Comparison of ENCODE assay signal across 13 cellular contexts in the genomic region with DNA sequence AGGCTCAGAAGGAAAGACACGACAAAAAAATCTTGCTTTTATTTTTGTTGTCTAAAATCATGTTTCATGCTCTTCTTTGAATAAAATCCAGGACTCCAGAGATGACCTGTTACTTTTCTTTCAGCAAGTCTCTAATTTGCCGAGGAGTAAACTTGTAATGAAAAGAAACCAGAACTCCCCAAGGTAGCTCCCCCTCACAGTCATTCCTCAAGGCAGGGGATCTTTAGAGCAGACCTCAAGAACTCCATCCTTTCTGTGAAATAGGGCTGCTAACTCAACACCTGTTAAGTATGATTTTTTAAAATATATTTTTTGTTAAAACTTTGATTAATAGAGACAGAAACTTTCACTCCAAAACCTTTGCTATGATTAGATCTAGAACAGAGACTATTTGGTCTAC.
DNase-seq lines count a peak whose midpoint lies in the region; ATAC-seq and TF ChIP-seq lines count a peak whose summit lies in the region.
"Had no signal": no experiment of that assay in that cellular context is flagged by ENCODE, and none has a peak within 500 bp of the region (broad histone marks: within the 10 kb centered on the region; RNA-seq: fewer than 3 reads in every experiment).

No MANE protein-coding gene starts in this region.

- 27 to 28% methylated on average over 2 of the region's 2 CpGs for WGBS in heart right ventricle, 2 donors
- WGBS in SK-N-SH (ENCODE audit: low lambda C conversion rate) = 81% methylated on average over 2 of the region's 2 CpGs
- WGBS in mesenchymal stem cell = 80% methylated on average over 2 of the region's 2 CpGs
- 66 to 70% methylated on average over 2 of the region's 2 CpGs for WGBS in body of pancreas, 2 donors

- peaks cover 7% of the 10 kb centered on the region for H3F3A ChIP-seq in SK-N-SH (replicated peaks; ENCODE audit: insufficient read depth)

- intact Hi-C loops in heart right ventricle (cut with DNase I) (loop anchor here in 9 of 10 donors (1.0 to 10.0 kb wide), 10 partner anchors 127 to 428 kb away; partner anchors contain the start of gene GCLM (in 1 of the 9)), left cardiac atrium (cut with DNase I) (loop anchor here (2.0 to 5.0 kb wide), 3 partner anchors 288 to 311 kb away; no protein-coding TSS in a partner anchor), body of pancreas (cut with DNase I) (no loop called here)

- no peak overlapping the region for H2BK5ac ChIP-seq in mesenchymal stem cell (ENCODE audit: low read depth, low read length, poor library complexity, severe bottlenecking)

- ATAC-seq in heart right ventricle (peak in 2 of 8 donors; percentile 27 to 38), left cardiac atrium (no peak), T-helper 17 cell (no peak), body of pancreas (no peak), GM21737 (IDR thresholded peaks at IDR 0.05; ENCODE audit: unreplicated experiment) (no peak)

- H3K27me3 ChIP-seq in heart right ventricle (no peaks in the 10 kb centered on the region), SK-N-SH (ENCODE audit: insufficient read depth) (0 out of 2 replicates have a peak, but pooled peaks cover 4% of the 10 kb centered on the region), mesenchymal stem cell (ENCODE audit: control insufficient read depth in 1 of 2, insufficient read depth in 1 of 2, low read length in 2 of 2) (peaks cover 0 to 11% of the 10 kb centered on the region in 2 experiments), body of pancreas (no peaks in the 10 kb centered on the region)
- H3K27me3 ChIP-seq: MG63 had no signal

- no peak overlapping the region for H3K18ac ChIP-seq in mesenchymal stem cell (ENCODE audit: low read depth in 1 of 2, low read length in 2 of 2)

- H2AFZ ChIP-seq in SK-N-SH (ENCODE audit: low read depth) (peak overlapping the region; percentile 62; the same call in 1 of the 2 replicates), mesenchymal stem cell (ENCODE audit: low read depth, low read length) (no peak overlapping the region)

- H3K79me2 ChIP-seq in SK-N-SH (ENCODE audit: insufficient read depth) = no peaks in the 10 kb centered on the region

- H3K23ac ChIP-seq in mesenchymal stem cell (ENCODE audit: low read length in 2 of 2) = no peak overlapping the region

- no peak overlapping the region for H3K9ac ChIP-seq in SK-N-SH
- peak overlapping the region; percentile 21 for H3K9ac ChIP-seq in mesenchymal stem cell (ENCODE audit: low read length)

- H3K4me2 ChIP-seq in SK-N-SH = no peak overlapping the region
- H3K4me2 ChIP-seq in mesenchymal stem cell (ENCODE audit: low read length, poor library complexity, severe bottlenecking) = no peak overlapping the region

- no peak overlapping the region for H2BK120ac ChIP-seq in mesenchymal stem cell (ENCODE audit: low read depth, low read length)

- H3K36me3 ChIP-seq in heart right ventricle (no peaks in the 10 kb centered on the region), SK-N-SH (replicated peaks in 1 of 2; ENCODE audit: control insufficient read depth in 1 of 2, insufficient read depth in 2 of 2, low read length in 1 of 2) (no peaks in the 10 kb centered on the region), mesenchymal stem cell (ENCODE audit: control insufficient read depth in 1 of 2, insufficient read depth in 2 of 2, low read depth in 1 of 2, low read length in 2 of 2) (no peaks in the 10 kb centered on the region), body of pancreas (replicated peaks in 1 of 2; ENCODE audit: insufficient read depth in 1 of 2, low read depth in 2 of 2) (no peaks in the 10 kb centered on the region)
- H3K36me3 ChIP-seq: MG63, thoracic aorta had no signal

- H3K4me3 ChIP-seq in heart right ventricle (peak overlapping the region in 3 of 10 donors; percentile 6 to 14 (median 8)), SK-N-SH (ENCODE audit: low read depth in 2 of 2, low read length in 1 of 2) (no peak overlapping the region), mesenchymal stem cell (ENCODE audit: insufficient read depth in 1 of 2, low read depth in 1 of 2, low read length in 2 of 2) (no peak overlapping the region), body of pancreas (no peak overlapping the region)
- H3K4me3 ChIP-seq: MG63, thoracic aorta had no signal

- no peaks in the 10 kb centered on the region for H3K9me3 ChIP-seq in heart right ventricle
- no peaks in the 10 kb centered on the region for H3K9me3 ChIP-seq in SK-N-SH
- H3K9me3 ChIP-seq in mesenchymal stem cell (ENCODE audit: control insufficient read depth, low read length) = no peaks in the 10 kb centered on the region
- H3K9me3 ChIP-seq in T-helper 17 cell (ENCODE audit: control insufficient read depth, low read length, poor library complexity, severe bottlenecking) = no peaks in the 10 kb centered on the region
- no peaks in the 10 kb centered on the region for H3K9me3 ChIP-seq in body of pancreas
- H3K9me3 ChIP-seq: MG63, thoracic aorta had no signal

- H3K27ac ChIP-seq in heart right ventricle = peak overlapping the region; percentile 4 to 77 (median 62)
- H3K27ac ChIP-seq in SK-N-SH (ENCODE audit: low read depth in 2 of 2, low read length in 1 of 2) = no peak overlapping the region
- H3K27ac ChIP-seq in mesenchymal stem cell (ENCODE audit: low read length, poor library complexity, severe bottlenecking) = peak overlapping the region; percentile 53
- H3K27ac ChIP-seq in body of pancreas = no peak overlapping the region
- H3K27ac ChIP-seq: RWPE1 had no signal

- no peak for TF ChIP-seq POLR2A in body of pancreas (IDR thresholded peaks at IDR 0.05)

- peak overlapping the region; percentile 70 for H2AK5ac ChIP-seq in mesenchymal stem cell (ENCODE audit: low read length, severe bottlenecking)

- peaks cover 2% of the 10 kb centered on the region for H3K36me3 Mint-ChIP-seq in T-helper 17 cell (ENCODE audit: low read depth)
- H3K36me3 Mint-ChIP-seq: naive thymus-derived CD4-positive, alpha-beta T cell had no signal

- H3K9me2 ChIP-seq in SK-N-SH = no peaks in the 10 kb centered on the region

- TF ChIP-seq CTCF in heart right ventricle (IDR thresholded peaks at IDR 0.05) (no peak), SK-N-SH (IDR thresholded peaks at IDR 0.05) (no peak), body of pancreas (IDR thresholded peaks at IDR 0.05) (no peak)

- no peak overlapping the region for H3K4ac ChIP-seq in mesenchymal stem cell (ENCODE audit: low read depth in 1 of 2, low read length in 2 of 2)

- no peak overlapping the region for H3K27ac Mint-ChIP-seq in T-helper 17 cell
- H3K27ac Mint-ChIP-seq: naive thymus-derived CD4-positive, alpha-beta T cell had no signal

- H2BK12ac ChIP-seq in mesenchymal stem cell (ENCODE audit: low read length in 2 of 2) = no peak overlapping the region

- no peak overlapping the region for H4K8ac ChIP-seq in mesenchymal stem cell (ENCODE audit: low read length)

- POLR2A ChIA-PET in SK-N-SH (lab: Yijun Ruan, JAX) = interaction anchor here (1.6 kb wide), 1 partner anchor 14 kb away, joined by 3 read pairs; no protein-coding TSS in a partner anchor

- no peak for TF ChIP-seq EP300 in SK-N-SH (IDR thresholded peaks at IDR 0.05; ENCODE audit: borderline replicate concordance in 1 of 2, low read depth in 1 of 2, low read length in 1 of 2)

- H2BK15ac ChIP-seq in mesenchymal stem cell (ENCODE audit: low read depth, poor library complexity, severe bottlenecking) = no peak overlapping the region

- H3K79me1 ChIP-seq in mesenchymal stem cell (replicated peaks; ENCODE audit: low read length, poor library complexity, severe bottlenecking) = peaks cover 2% of the 10 kb centered on the region

- H3K4me3 Mint-ChIP-seq in T-helper 17 cell = no peak overlapping the region
- H3K4me3 Mint-ChIP-seq: naive thymus-derived CD4-positive, alpha-beta T cell had no signal

- H3K4me1 ChIP-seq in heart right ventricle (peaks cover 0 to 35% (median 17%) of the 10 kb centered on the region in 9 donors), SK-N-SH (ENCODE audit: control insufficient read depth in 1 of 2, insufficient read depth in 2 of 2, low read depth in 1 of 2, low read length in 1 of 2) (peaks cover 6 to 11% of the 10 kb centered on the region in 2 experiments; a peak in 3 of 4 replicates), mesenchymal stem cell (ENCODE audit: control insufficient read depth, insufficient read depth, low read depth, low read length) (peaks cover 11% of the 10 kb centered on the region), body of pancreas (peaks cover 12% of the 10 kb centered on the region)

- no peak overlapping the region for H4K91ac ChIP-seq in mesenchymal stem cell (ENCODE audit: low read length)

- DNase-seq in heart right ventricle (no peak), left cardiac atrium (no peak), SK-N-SH (no peak), mesenchymal stem cell (no peak), T-helper 17 cell (no peak), NCI-H526 (lab: John Stamatoyannopoulos, UW) (no peak), body of pancreas (no peak)
- DNase-seq: activated T-cell treated with anti-CD3 and anti-CD28 coated beads, Interleukin-2, amount 50 U/mL, for 1 hour had no signal

- peaks cover 38% of the 10 kb centered on the region for H3K27me3 Mint-ChIP-seq in T-helper 17 cell

- no peak overlapping the region for H3K14ac ChIP-seq in mesenchymal stem cell (ENCODE audit: low read length in 2 of 2)

- H3K4me1 Mint-ChIP-seq in T-helper 17 cell = peaks cover 3% of the 10 kb centered on the region

- H4K20me1 ChIP-seq in SK-N-SH (ENCODE audit: insufficient read depth) = no peaks in the 10 kb centered on the region

- CTCF ChIA-PET in SK-N-SH (lab: Yijun Ruan, JAX) = interaction anchor here (0.6 to 11.4 kb wide), 102 partner anchors 9 to 1031 kb away, joined by 3 to 889 read pairs (median 6); partner anchors contain the start of genes ABCA4, ARHGAP29 and DNTTIP2

- no peak for TF ChIP-seq RAD21 in SK-N-SH (IDR thresholded peaks at IDR 0.05; ENCODE audit: low read length)

TF ChIP-seq in SK-N-SH, 30 proteins besides CTCF, POLR2A, EP300 and RAD21 (continues in another document):
- TF ChIP-seq, protein P1, sequence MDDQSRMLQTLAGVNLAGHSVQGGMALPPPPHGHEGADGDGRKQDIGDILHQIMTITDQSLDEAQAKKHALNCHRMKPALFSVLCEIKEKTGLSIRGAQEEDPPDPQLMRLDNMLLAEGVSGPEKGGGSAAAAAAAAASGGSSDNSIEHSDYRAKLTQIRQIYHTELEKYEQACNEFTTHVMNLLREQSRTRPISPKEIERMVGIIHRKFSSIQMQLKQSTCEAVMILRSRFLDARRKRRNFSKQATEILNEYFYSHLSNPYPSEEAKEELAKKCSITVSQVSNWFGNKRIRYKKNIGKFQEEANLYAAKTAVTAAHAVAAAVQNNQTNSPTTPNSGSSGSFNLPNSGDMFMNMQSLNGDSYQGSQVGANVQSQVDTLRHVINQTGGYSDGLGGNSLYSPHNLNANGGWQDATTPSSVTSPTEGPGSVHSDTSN (IDR thresholded peaks at IDR 0.05) = no peak
- TF ChIP-seq, protein P2, sequence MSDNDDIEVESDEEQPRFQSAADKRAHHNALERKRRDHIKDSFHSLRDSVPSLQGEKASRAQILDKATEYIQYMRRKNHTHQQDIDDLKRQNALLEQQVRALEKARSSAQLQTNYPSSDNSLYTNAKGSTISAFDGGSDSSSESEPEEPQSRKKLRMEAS (IDR thresholded peaks at IDR 0.05; ENCODE audit: low read depth) = no peak
- no peak for TF ChIP-seq FOSL2 (IDR thresholded peaks at IDR 0.05; ENCODE audit: borderline replicate concordance, low read depth)
- TF ChIP-seq POLR2AphosphoS5 (IDR thresholded peaks at IDR 0.05; ENCODE audit: low read depth, low read length) = no peak

Comparison
In these comparisons a context has a peak if more than half of its experiments do, and no peak if none do; other contexts are left out.
1. H3K27ac ChIP-seq: peak in heart right ventricle (10 of 10) and mesenchymal stem cell (single experiment); none in SK-N-SH (0 of 2) and body of pancreas (0 of 4).